ENCODE assay signal across 8 cellular contexts in the genomic region with DNA sequence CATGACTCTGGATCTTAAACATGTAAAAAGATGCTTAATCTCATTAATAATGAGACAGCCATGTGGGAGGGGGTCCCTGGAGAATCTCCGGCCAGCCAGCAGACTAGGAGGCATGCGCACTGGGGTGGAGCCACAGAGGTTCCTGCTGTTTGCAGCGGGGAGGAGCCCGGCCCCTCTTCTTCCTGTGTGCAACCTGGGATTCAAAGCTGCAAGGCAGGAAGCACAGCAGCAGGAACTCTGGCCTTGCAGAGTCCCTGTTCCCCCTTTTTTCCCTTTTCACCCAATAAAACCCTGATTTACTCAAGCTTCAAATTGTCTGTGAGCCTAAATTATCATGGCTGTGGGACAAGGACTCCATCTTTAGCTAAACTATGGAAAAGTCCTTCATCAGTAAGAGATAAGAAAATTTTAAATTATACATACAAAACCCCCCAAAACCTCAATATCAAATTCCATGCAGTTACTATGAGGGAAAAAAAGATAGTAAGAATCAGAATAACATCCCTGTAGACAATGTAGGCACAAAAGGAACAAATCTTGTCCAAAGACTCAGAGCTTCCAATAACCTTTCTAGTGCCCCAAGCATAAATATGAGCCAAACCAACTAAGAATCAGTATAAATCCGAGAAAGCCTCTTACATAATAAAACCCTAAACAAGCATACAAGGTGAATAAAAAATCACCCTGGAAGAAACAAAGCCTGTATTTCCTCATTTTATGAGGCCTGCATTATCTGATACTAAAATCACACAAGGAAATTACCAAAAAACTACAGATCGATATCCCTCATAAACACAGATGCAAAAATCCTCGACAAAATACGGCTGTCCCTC. TPM values are rescaled to one million over a fixed set of nuclear protein-coding genes. Genes with fewer than 3 reads are reported as not detected.
DNase-seq lines count a peak whose midpoint lies in the region; ATAC-seq and TF ChIP-seq lines count a peak whose summit lies in the region.

No MANE protein-coding gene starts in this region.

- peaks cover 3% of the 10 kb centered on the region for H3K36me3 Mint-ChIP-seq in CD8-positive, alpha-beta T cell
- peaks cover under 1% of the 10 kb centered on the region for H3K36me3 Mint-ChIP-seq in activated naive CD4-positive, alpha-beta T cell treated with anti-CD3 and anti-CD28 coated beads, Interleukin-2, amount 50 U/mL, for 24 hours

- no peaks in the 10 kb centered on the region for H3K9me3 Mint-ChIP-seq in CD8-positive, alpha-beta T cell
- H3K9me3 Mint-ChIP-seq in activated naive CD4-positive, alpha-beta T cell treated with anti-CD3 and anti-CD28 coated beads, Interleukin-2, amount 50 U/mL, for 24 hours, result no peaks in the 10 kb centered on the region

- intact Hi-C loops in CD8-positive, alpha-beta T cell (cut with DNase I, micrococcal nuclease), result loop anchor here in 1 of 2 experiments (5.0 kb wide), 1 partner anchor 41 kb away; a partner anchor contains a TSS
- intact Hi-C loops in right cardiac atrium (cut with DNase I), result no loop called here

- no peaks in the 10 kb centered on the region for H3K36me3 ChIP-seq in CD8-positive, alpha-beta T cell (ENCODE audit: insufficient read depth, low read length)

- no peak overlapping the region for H3K4me3 ChIP-seq in CD8-positive, alpha-beta T cell (ENCODE audit: low read depth, low read length)
- peak overlapping the region; percentile 32 for H3K4me3 ChIP-seq in right cardiac atrium (ENCODE audit: low read length)
- H3K4me3 ChIP-seq in skeletal muscle cell (ENCODE audit: low read depth, low read length), result no peak overlapping the region

- H3K27ac ChIP-seq in CD8-positive, alpha-beta T cell (ENCODE audit: low read depth, low read length), result no peak overlapping the region
- no peak overlapping the region for H3K27ac ChIP-seq in right cardiac atrium (ENCODE audit: low read length)

- H3K4me3 Mint-ChIP-seq in CD8-positive, alpha-beta T cell, result peak overlapping the region; percentile 60
- H3K4me3 Mint-ChIP-seq in activated naive CD4-positive, alpha-beta T cell treated with anti-CD3 and anti-CD28 coated beads, Interleukin-2, amount 50 U/mL, for 24 hours, result peak overlapping the region; percentile 35

- DNase-seq in CD8-positive, alpha-beta T cell, result peak in 3 of 7 experiments; percentile 16 to 39 (median 32)
- peak; percentile 63 to 68 for DNase-seq in Kasumi-1 (lab: John Stamatoyannopoulos, UW)
- DNase-seq in right cardiac atrium, result peak; percentile 84 to 92 (median 91)
- peak; percentile 56 for DNase-seq in skeletal muscle cell (ENCODE audit: low read depth)
- no peak for DNase-seq in NCI-H1105 treated with DMSO at 0.1 percent for 48 hours (lab: John Stamatoyannopoulos, UW)
- DNase-seq in NCI-H446 treated with DMSO at 0.1 percent for 48 hours (lab: John Stamatoyannopoulos, UW), result no peak

- peak overlapping the region; percentile 46 for H3K27ac Mint-ChIP-seq in CD8-positive, alpha-beta T cell
- peak overlapping the region; percentile 66 for H3K27ac Mint-ChIP-seq in activated naive CD4-positive, alpha-beta T cell treated with anti-CD3 and anti-CD28 coated beads, Interleukin-2, amount 50 U/mL, for 24 hours

- POLR2A ChIA-PET in CD8-positive, alpha-beta T cell (lab: Charles Lee), result interaction anchor here (1.2 kb wide), 1 partner anchor 43 kb away, joined by 4 read pairs; a partner anchor contains a TSS

- 22% methylated on average over 8 of the region's 8 CpGs for WGBS in right cardiac atrium

- H3K4me1 Mint-ChIP-seq in CD8-positive, alpha-beta T cell (ENCODE audit: low read depth), result peaks cover 38% of the 10 kb centered on the region
- H3K4me1 Mint-ChIP-seq in activated naive CD4-positive, alpha-beta T cell treated with anti-CD3 and anti-CD28 coated beads, Interleukin-2, amount 50 U/mL, for 24 hours, result peaks cover 46% of the 10 kb centered on the region

- TF ChIP-seq CTCF in CD8-positive, alpha-beta T cell (IDR thresholded peaks at IDR 0.05), result no peak

- no peaks in the 10 kb centered on the region for H3K9me3 ChIP-seq in CD8-positive, alpha-beta T cell (ENCODE audit: low read length)
- H3K9me3 ChIP-seq in right cardiac atrium (ENCODE audit: control insufficient read depth, low read length), result no peaks in the 10 kb centered on the region

- H3K4me1 ChIP-seq in CD8-positive, alpha-beta T cell (ENCODE audit: insufficient read depth, low read length), result peaks cover 18% of the 10 kb centered on the region
- peaks cover 4% of the 10 kb centered on the region for H3K4me1 ChIP-seq in right cardiac atrium (ENCODE audit: control insufficient read depth, insufficient read depth, low read length)

- ATAC-seq in CD8-positive, alpha-beta T cell, result peak; percentile 58
- ATAC-seq in GM21515 (IDR thresholded peaks at IDR 0.05; ENCODE audit: unreplicated experiment) (peak; percentile 79), right cardiac atrium (peak; percentile 92)

- CTCF ChIA-PET in CD8-positive, alpha-beta T cell (lab: Charles Lee), result interaction anchor here (0.8 kb wide), 1 partner anchor 34 kb away, joined by 3 read pairs; no protein-coding TSS in a partner anchor

- H3K27me3 ChIP-seq in CD8-positive, alpha-beta T cell (ENCODE audit: insufficient read depth, low read length), result no peaks in the 10 kb centered on the region
- H3K27me3 ChIP-seq in right cardiac atrium (ENCODE audit: control insufficient read depth, insufficient read depth), result no peaks in the 10 kb centered on the region

- H3K27me3 Mint-ChIP-seq in CD8-positive, alpha-beta T cell (ENCODE audit: low read depth), result no peaks in the 10 kb centered on the region
- H3K27me3 Mint-ChIP-seq in activated naive CD4-positive, alpha-beta T cell treated with anti-CD3 and anti-CD28 coated beads, Interleukin-2, amount 50 U/mL, for 24 hours, result no peaks in the 10 kb centered on the region

RNA-seq across cellular contexts. Expression of a gene that starts 12.1 kb away (rescaled TPM):
- 10 to 100 TPM; 18.6 to 20.3 TPM for total RNA-seq in CD8-positive, alpha-beta T cell
- total RNA-seq in right cardiac atrium, result 10 to 100 TPM; 23.7 to 36.8 (median 27.6) TPM
- polyA plus RNA-seq in right cardiac atrium, result 40.8 TPM

RNA-seq across cellular contexts. Expression of a gene that starts 43.3 kb away (rescaled TPM):
- total RNA-seq in CD8-positive, alpha-beta T cell, result 10 to 100 TPM; 36.9 to 37.5 TPM
- total RNA-seq in right cardiac atrium, result 10 to 100 TPM; 10.9 to 11.2 (median 11.0) TPM
- 7.2 TPM for polyA plus RNA-seq in right cardiac atrium

Comparison
In these comparisons a context has a peak if more than half of its experiments do, and no peak if none do; other contexts are left out.
1. DNase-seq: peak in Kasumi-1 (2 of 2), right cardiac atrium (3 of 3) and skeletal muscle cell (single experiment); none in NCI-H1105 treated with DMSO at 0.1 percent for 48 hours (single experiment) and NCI-H446 treated with DMSO at 0.1 percent for 48 hours (single experiment).
2. Peak in every context shown above with its lines, with median percentiles within 50 percentile points of each other: ATAC-seq.